34 cellular contexts compared by ENCODE assay signal in the genomic region with DNA sequence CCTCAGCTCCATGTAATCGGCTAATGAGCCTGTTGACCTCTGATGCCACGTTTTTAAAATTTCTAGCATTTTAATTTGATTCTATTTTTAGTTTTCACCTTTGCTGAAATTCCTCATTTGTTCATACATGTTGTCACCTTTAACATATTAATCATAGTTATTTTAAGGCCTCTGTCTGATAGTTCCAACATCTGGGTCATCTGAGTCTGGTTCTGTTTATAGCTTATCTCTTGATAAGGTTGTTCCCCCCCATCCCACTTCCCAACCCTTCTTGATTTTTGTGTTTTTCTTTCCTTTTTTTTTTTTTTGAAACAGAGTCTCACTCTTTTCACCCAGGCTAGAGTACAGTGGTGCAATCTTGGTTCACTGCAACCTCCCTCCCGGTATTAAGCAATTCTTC.
"Had no signal": no experiment of that assay in that cellular context is flagged by ENCODE, and none has a peak within 500 bp of the region (broad histone marks: within the 10 kb centered on the region; RNA-seq: fewer than 3 reads in every experiment).

No MANE protein-coding gene starts in this region.

- H3K4me3 Mint-ChIP-seq: activated CD4-positive, alpha-beta memory T cell treated with anti-CD3 and anti-CD28 coated beads, Interleukin-2, amount 10 ng/mL, durations not matched to agents 7 days and 5 days; activated CD8-positive, alpha-beta memory T cell treated with anti-CD3 and anti-CD28 coated beads, Interleukin-2, amount 10 ng/mL, durations not matched to agents 7 days and 5 days; activated naive CD4-positive, alpha-beta T cell treated with anti-CD3 and anti-CD28 coated beads, Interleukin-2, amount 10 ng/mL, durations not matched to agents 7 days and 5 days; activated naive CD8-positive, alpha-beta T cell; activated naive CD8-positive, alpha-beta T cell treated with anti-CD3 and anti-CD28 coated beads, Interleukin-2, amount 50 U/mL, for 24 hours; T-cell; T-helper 17 cell had no signal

- H3K36me3 ChIP-seq: brain microvascular endothelial cell, cardiac muscle cell, WERI-Rb-1 had no signal

- H3K27ac ChIP-seq: brain microvascular endothelial cell, cardiac muscle cell, WERI-Rb-1 had no signal

- H3K27me3 Mint-ChIP-seq: activated CD4-positive, alpha-beta memory T cell treated with anti-CD3 and anti-CD28 coated beads, Interleukin-2, amount 10 ng/mL, durations not matched to agents 7 days and 5 days; activated CD8-positive, alpha-beta memory T cell treated with anti-CD3 and anti-CD28 coated beads, Interleukin-2, amount 10 ng/mL, durations not matched to agents 7 days and 5 days; activated naive CD4-positive, alpha-beta T cell treated with anti-CD3 and anti-CD28 coated beads, Interleukin-2, amount 10 ng/mL, durations not matched to agents 7 days and 5 days; activated naive CD8-positive, alpha-beta T cell; activated naive CD8-positive, alpha-beta T cell treated with anti-CD3 and anti-CD28 coated beads, Interleukin-2, amount 50 U/mL, for 24 hours; T-cell; T-helper 17 cell had no signal

- DNase-seq: activated CD4-positive, alpha-beta memory T cell treated with anti-CD3 and anti-CD28 coated beads, Interleukin-2, amount 10 ng/mL, durations not matched to agents 7 days and 5 days; activated CD4-positive, alpha-beta T cell treated with anti-CD3 and anti-CD28 coated beads for 1 hour; activated CD4-positive, alpha-beta T cell treated with anti-CD3 and anti-CD28 coated beads for 48 hours; activated CD4-positive, CD25-positive, alpha-beta regulatory T cell; activated CD8-positive, alpha-beta memory T cell treated with anti-CD3 and anti-CD28 coated beads for 24 hours; activated CD8-positive, alpha-beta memory T cell treated with anti-CD3 and anti-CD28 coated beads, Interleukin-2, amount 10 ng/mL, durations not matched to agents 7 days and 5 days; activated CD8-positive, alpha-beta memory T cell treated with anti-CD3 and anti-CD28 coated beads, Interleukin-2, amount 50 U/mL, for 48 hours; activated effector memory CD4-positive, alpha-beta T cell treated with Interleukin-2 at 50 U/mL for 16 hours; activated naive CD4-positive, alpha-beta T cell treated with anti-CD3 and anti-CD28 coated beads, Interleukin-2, amount 10 ng/mL, durations not matched to agents 7 days and 5 days; activated naive CD8-positive, alpha-beta T cell treated with anti-CD3 and anti-CD28 coated beads, Interleukin-2, amount 50 U/mL, for 24 hours; activated T-cell treated with anti-CD3 and anti-CD28 coated beads, Interleukin-2, amount 50 U/mL, for 48 hours; amniotic stem cell; aorta; brain microvascular endothelial cell; Kasumi-1; KG1; MM.1S; NCI-H1048; NCI-H1105 treated with DMSO at 0.1 percent for 48 hours; NCI-H1436; NCI-H1694; NCI-H1930; NCI-H2081 treated with DMSO at 0.1 percent for 48 hours; NCI-H345; NCI-H524 treated with DMSO at 0.1 percent for 48 hours; SHP77; T-cell; T-helper 17 cell; T1000; WERI-Rb-1 had no signal

- H3K9me3 Mint-ChIP-seq: activated CD4-positive, alpha-beta memory T cell treated with anti-CD3 and anti-CD28 coated beads, Interleukin-2, amount 10 ng/mL, durations not matched to agents 7 days and 5 days; activated naive CD4-positive, alpha-beta T cell treated with anti-CD3 and anti-CD28 coated beads, Interleukin-2, amount 10 ng/mL, durations not matched to agents 7 days and 5 days; activated naive CD8-positive, alpha-beta T cell treated with anti-CD3 and anti-CD28 coated beads, Interleukin-2, amount 50 U/mL, for 24 hours; T-cell had no signal

- ATAC-seq: activated CD8-positive, alpha-beta memory T cell treated with anti-CD3 and anti-CD28 coated beads, Interleukin-2, amount 10 ng/mL, durations not matched to agents 7 days and 5 days; activated naive CD8-positive, alpha-beta T cell treated with anti-CD3 and anti-CD28 coated beads, Interleukin-2, amount 50 U/mL, for 24 hours; Panc1; SK-N-SH treated with all-trans-retinoic acid at 6 μM for 48 hours; T-cell; T-helper 17 cell had no signal

- H3K27ac Mint-ChIP-seq: activated CD4-positive, alpha-beta memory T cell treated with anti-CD3 and anti-CD28 coated beads, Interleukin-2, amount 10 ng/mL, durations not matched to agents 7 days and 5 days; activated CD8-positive, alpha-beta memory T cell treated with anti-CD3 and anti-CD28 coated beads, Interleukin-2, amount 10 ng/mL, durations not matched to agents 7 days and 5 days; activated naive CD4-positive, alpha-beta T cell treated with anti-CD3 and anti-CD28 coated beads, Interleukin-2, amount 10 ng/mL, durations not matched to agents 7 days and 5 days; activated naive CD8-positive, alpha-beta T cell; activated naive CD8-positive, alpha-beta T cell treated with anti-CD3 and anti-CD28 coated beads, Interleukin-2, amount 50 U/mL, for 24 hours; T-cell; T-helper 17 cell had no signal

- H3K4me3 ChIP-seq: cardiac muscle cell had no signal

- H3K27me3 ChIP-seq: brain microvascular endothelial cell, cardiac muscle cell had no signal
